Comparison of ENCODE assay signal across 8 cellular contexts in genomic region chr15:75450307-75451201, GRCh38. TPM values are rescaled to one million over a fixed set of nuclear protein-coding genes. Genes with fewer than 3 reads are reported as not detected.
DNase-seq lines count a peak whose midpoint lies in the region; ATAC-seq, FAIRE-seq and TF ChIP-seq lines count a peak whose summit lies in the region.

No MANE protein-coding gene starts in this region.

- H3K79me2 ChIP-seq in SU-DHL-6 (ENCODE audit: insufficient read depth, low read length): peaks cover 50% of the 10 kb centered on the region

- H2AFZ ChIP-seq in SU-DHL-6 (ENCODE audit: low read depth, low read length, severe bottlenecking): no peak overlapping the region

- peak overlapping the region; percentile 79 for H3K9ac ChIP-seq in SU-DHL-6 (ENCODE audit: low read length)

- DNase-seq in EL (peak; percentile 99), NCI-H1417 treated with DMSO at 0.1 percent for 48 hours (lab: John Stamatoyannopoulos, UW) (peak; percentile 82), Right ventricle myocardium superior (peak; percentile 98), pancreas (peak; percentile 96 to 99 (median 98))
- peak; percentile 97 for DNase-seq in activated naive CD8-positive, alpha-beta T cell treated with anti-CD3 and anti-CD28 coated beads, Interleukin-2, amount 10 ng/mL, durations not matched to agents 7 days and 5 days

- H3K27ac ChIP-seq in SU-DHL-6 (ENCODE audit: low read depth, low read length): peak overlapping the region; percentile 90
- H3K27ac ChIP-seq in pancreas: peak overlapping the region; percentile 69 to 91 (median 76)
- peak overlapping the region; percentile 100 for H3K27ac ChIP-seq in thymus (ENCODE audit: low read depth)

- intact Hi-C loops in Right ventricle myocardium superior (cut with DNase I): no loop called here
- intact Hi-C loops in pancreas (cut with DNase I): no loop called here

- H3K27ac Mint-ChIP-seq in activated naive CD8-positive, alpha-beta T cell treated with anti-CD3 and anti-CD28 coated beads, Interleukin-2, amount 10 ng/mL, durations not matched to agents 7 days and 5 days: peak overlapping the region; percentile 99

- POLR2A ChIA-PET in activated naive CD8-positive, alpha-beta T cell treated with anti-CD3 and anti-CD28 coated beads, Interleukin-2, amount 10 ng/mL, durations not matched to agents 7 days and 5 days (lab: Charles Lee): interaction anchor here (0.7 to 7.5 kb wide), 8 partner anchors 28 to 197 kb away, joined by 3 to 168 read pairs (median 22); partner anchors contain the start of genes COMMD4, IMP3, MAN2C1 and PTPN9

- peaks cover 3 to 12% (median 10%) of the 10 kb centered on the region in 3 donors for H3K4me1 ChIP-seq in pancreas
- H3K4me1 ChIP-seq in thymus (ENCODE audit: control insufficient read depth, insufficient read depth, low read length): peaks cover 23% of the 10 kb centered on the region

- H3K36me3 ChIP-seq in SU-DHL-6 (ENCODE audit: low read length) (no peaks in the 10 kb centered on the region), pancreas (no peaks in the 10 kb centered on the region), thymus (ENCODE audit: control insufficient read depth, insufficient read depth) (peaks cover 9% of the 10 kb centered on the region)

- FAIRE-seq in pancreas (lab: Jason Lieb, UNC): peak; percentile 39

- H3K36me3 Mint-ChIP-seq in activated naive CD8-positive, alpha-beta T cell treated with anti-CD3 and anti-CD28 coated beads, Interleukin-2, amount 10 ng/mL, durations not matched to agents 7 days and 5 days: peaks cover 6% of the 10 kb centered on the region

- peaks cover 41% of the 10 kb centered on the region for H3F3A ChIP-seq in SU-DHL-6 (ENCODE audit: insufficient read depth)

- TF ChIP-seq CTCF in SU-DHL-6 (IDR thresholded peaks at IDR 0.05; ENCODE audit: insufficient read depth, low read length, poor library complexity, severe bottlenecking): no peak
- TF ChIP-seq CTCF in pancreas (IDR thresholded peaks at IDR 0.05): no peak

- peaks cover 19% of the 10 kb centered on the region for H4K20me1 ChIP-seq in SU-DHL-6 (ENCODE audit: low read depth, low read length)

- ATAC-seq in HG02610 (IDR thresholded peaks at IDR 0.05; ENCODE audit: unreplicated experiment) (peak; percentile 30), Right ventricle myocardium superior (ENCODE audit: poor library complexity) (peak; percentile 52), pancreas (peak; percentile 47 to 57 (median 52))
- ATAC-seq in activated naive CD8-positive, alpha-beta T cell treated with anti-CD3 and anti-CD28 coated beads, Interleukin-2, amount 10 ng/mL, durations not matched to agents 7 days and 5 days (ENCODE audit: low read depth): peak; percentile 28

- peak overlapping the region; percentile 95 for H3K4me3 Mint-ChIP-seq in activated naive CD8-positive, alpha-beta T cell treated with anti-CD3 and anti-CD28 coated beads, Interleukin-2, amount 10 ng/mL, durations not matched to agents 7 days and 5 days

- H3K4me3 ChIP-seq in SU-DHL-6 (ENCODE audit: insufficient read depth, low read length, poor library complexity, severe bottlenecking): peak overlapping the region; percentile 84
- H3K4me3 ChIP-seq in pancreas: peak overlapping the region; percentile 41 to 67 (median 56)
- H3K4me3 ChIP-seq in thymus (ENCODE audit: low read length): peak overlapping the region; percentile 94

- H3K9me3 Mint-ChIP-seq in activated naive CD8-positive, alpha-beta T cell treated with anti-CD3 and anti-CD28 coated beads, Interleukin-2, amount 10 ng/mL, durations not matched to agents 7 days and 5 days: no peaks in the 10 kb centered on the region

- WGBS in pancreas, 2 donors: 1% methylated on average over 46 to 62 of the region's 62 CpGs
- WGBS in thymus: under 1% methylated on average over 62 of the region's 62 CpGs

- no peaks in the 10 kb centered on the region for H3K27me3 Mint-ChIP-seq in activated naive CD8-positive, alpha-beta T cell treated with anti-CD3 and anti-CD28 coated beads, Interleukin-2, amount 10 ng/mL, durations not matched to agents 7 days and 5 days

- peaks cover 31% of the 10 kb centered on the region for H3K4me1 Mint-ChIP-seq in activated naive CD8-positive, alpha-beta T cell treated with anti-CD3 and anti-CD28 coated beads, Interleukin-2, amount 10 ng/mL, durations not matched to agents 7 days and 5 days

- H3K27me3 ChIP-seq in SU-DHL-6 (ENCODE audit: low read length) (no peaks in the 10 kb centered on the region), pancreas (no peaks in the 10 kb centered on the region), thymus (ENCODE audit: control insufficient read depth, insufficient read depth) (no peaks in the 10 kb centered on the region)

- no peaks in the 10 kb centered on the region for H3K9me3 ChIP-seq in SU-DHL-6 (ENCODE audit: insufficient read depth, low read length)
- H3K9me3 ChIP-seq in pancreas: no peaks in the 10 kb centered on the region
- no peaks in the 10 kb centered on the region for H3K9me3 ChIP-seq in thymus (ENCODE audit: control insufficient read depth)

- H3K4me2 ChIP-seq in SU-DHL-6 (ENCODE audit: low read depth, low read length, poor library complexity, severe bottlenecking): peak overlapping the region; percentile 89

- no peaks in the 10 kb centered on the region for H3K9me2 ChIP-seq in SU-DHL-6 (replicated peaks; ENCODE audit: insufficient read depth, low read length)

RNA-seq across cellular contexts. Expression of gene SIN3A, which starts 0.9 kb away (rescaled TPM):
- total RNA-seq in activated naive CD8-positive, alpha-beta T cell treated with anti-CD3 and anti-CD28 coated beads, Interleukin-2, amount 10 ng/mL, durations not matched to agents 7 days and 5 days: 100 to 1,000 TPM; 113 to 119 TPM
- total RNA-seq in Right ventricle myocardium superior: 25.4 TPM
- total RNA-seq in pancreas: 10 to 100 TPM; 19.6 to 33.4 (median 23.8) TPM
- polyA plus RNA-seq in pancreas: 10 to 100 TPM in 1 of 2 donors, 1 to 10 TPM in 1; 6.8 to 12.6 TPM
- polyA plus RNA-seq in thymus: 18.4 TPM

Comparison
In these comparisons a context has a peak if more than half of its experiments do, and no peak if none do; other contexts are left out.
1. Peak in every context shown above with its lines: DNase-seq, ATAC-seq, H3K4me3 ChIP-seq and H3K27ac ChIP-seq.